In the genomic region with DNA sequence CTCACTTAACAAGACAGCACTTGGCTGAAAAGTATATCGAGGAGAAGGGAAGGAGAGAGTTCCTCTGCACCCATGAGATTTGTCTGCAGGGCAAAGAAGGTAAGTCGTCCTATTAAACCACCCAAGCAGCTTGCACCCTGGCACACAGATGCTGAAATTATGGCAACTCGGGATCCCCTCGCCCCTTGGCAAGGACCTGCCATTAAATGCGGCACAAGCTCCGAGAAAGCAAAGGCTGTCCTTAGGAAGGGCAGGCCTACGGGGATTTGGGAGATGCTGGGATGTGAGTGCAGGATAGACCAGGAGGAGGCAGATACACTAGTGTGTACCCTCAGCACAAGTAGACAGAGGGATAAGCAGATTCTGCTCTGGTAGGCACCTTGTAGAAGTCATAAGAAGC, we compare ENCODE assay signal across 31 cellular contexts.
"Had no signal": no experiment of that assay in that cellular context is flagged by ENCODE, and none has a peak within 500 bp of the region (broad histone marks: within the 10 kb centered on the region; RNA-seq: fewer than 3 reads in every experiment).

No MANE protein-coding gene starts in this region.

- H3K4me1 ChIP-seq: adrenal gland, body of pancreas, esophagus squamous epithelium had no signal

- H3K4me3 ChIP-seq: adrenal gland, body of pancreas, esophagus squamous epithelium had no signal

- DNase-seq: activated B cell treated with CpG ODN at 0.5 μM for 24 hours; activated CD4-positive, alpha-beta T cell treated with anti-CD3 and anti-CD28 coated beads for 48 hours; activated CD4-positive, alpha-beta T cell treated with anti-CD3 and anti-CD28 coated beads, Interleukin-2, amount 50 U/mL, for 1 hour; activated CD4-positive, alpha-beta T cell treated with anti-CD3 and anti-CD28 coated beads, Interleukin-2, amount 50 U/mL, for 48 hours; activated CD8-positive, alpha-beta memory T cell treated with anti-CD3 and anti-CD28 coated beads for 24 hours; activated CD8-positive, alpha-beta T cell treated with anti-CD3 and anti-CD28 coated beads for 36 hours; activated effector memory CD4-positive, alpha-beta T cell treated with Interleukin-2 at 50 U/mL for 16 hours; activated gamma-delta T cell treated with Interleukin-2 at 50 U/mL for 16 hours; activated naive CD4-positive, alpha-beta T cell treated with anti-CD3 and anti-CD28 coated beads, Interleukin-2, amount 50 U/mL, for 16 hours; activated naive CD4-positive, alpha-beta T cell treated with Interleukin-2 at 50 U/mL for 16 hours; activated T-cell treated with anti-CD3 and anti-CD28 coated beads, Interleukin-2, amount 50 U/mL, for 4 hours; adrenal gland; amygdala; aorta; body of pancreas; caudate nucleus; cortex of kidney; dermis blood vessel endothelial cell; effector CD8-positive, alpha-beta T cell; esophagus squamous epithelium; foreskin fibroblast; head of caudate nucleus; T-helper 1 cell; T-helper 17 cell; T1000; WERI-Rb-1 had no signal

- H3K4me1 Mint-ChIP-seq: activated B cell treated with CpG ODN at 0.5 μM for 24 hours; activated T-helper 17 cell treated with anti-CD3 and anti-CD28 coated beads, Interleukin-2, amount 50 U/mL, for 72 hours; T-helper 17 cell had no signal

- H3K27me3 ChIP-seq: adrenal gland, body of pancreas had no signal

- H3K4me3 Mint-ChIP-seq: activated B cell treated with CpG ODN at 0.5 μM for 24 hours; activated CD8-positive, alpha-beta T cell treated with anti-CD3 and anti-CD28 coated beads for 36 hours; activated naive CD8-positive, alpha-beta T cell; activated T-cell treated with anti-CD3 and anti-CD28 coated beads, Interleukin-2, amount 50 U/mL, for 4 hours; activated T-helper 17 cell treated with anti-CD3 and anti-CD28 coated beads, Interleukin-2, amount 50 U/mL, for 72 hours; T-helper 17 cell; T-helper 2 cell treated with Interferon-gamma antibody and Interleukin-4, amounts not matched to agents 5 μg/mL and 100 μg/mL, for 36 hours had no signal

- H3K9me3 ChIP-seq: adrenal gland, body of pancreas, esophagus squamous epithelium had no signal

- H3K36me3 ChIP-seq: adrenal gland, esophagus squamous epithelium, WERI-Rb-1 had no signal

- H3K27ac Mint-ChIP-seq: activated B cell treated with CpG ODN at 0.5 μM for 24 hours; activated CD8-positive, alpha-beta T cell treated with anti-CD3 and anti-CD28 coated beads for 36 hours; activated naive CD8-positive, alpha-beta T cell; activated T-helper 17 cell treated with anti-CD3 and anti-CD28 coated beads, Interleukin-2, amount 50 U/mL, for 72 hours; T-helper 17 cell; T-helper 2 cell treated with Interferon-gamma antibody and Interleukin-4, amounts not matched to agents 5 μg/mL and 100 μg/mL, for 36 hours had no signal

- H3K9me3 Mint-ChIP-seq: activated B cell treated with CpG ODN at 0.5 μM for 24 hours; activated CD8-positive, alpha-beta T cell treated with anti-CD3 and anti-CD28 coated beads for 36 hours; activated T-cell treated with anti-CD3 and anti-CD28 coated beads, Interleukin-2, amount 50 U/mL, for 4 hours; activated T-helper 17 cell treated with anti-CD3 and anti-CD28 coated beads, Interleukin-2, amount 50 U/mL, for 72 hours; T-helper 2 cell treated with Interferon-gamma antibody and Interleukin-4, amounts not matched to agents 5 μg/mL and 100 μg/mL, for 36 hours had no signal

- H3K27ac ChIP-seq: adrenal gland, body of pancreas, epithelial cell of prostate, esophagus squamous epithelium, WERI-Rb-1 had no signal

- ATAC-seq: activated CD4-positive, CD25-positive, alpha-beta regulatory T cell treated with anti-CD3 and anti-CD28 coated beads, Interleukin-2, amount 50 U/mL, for 24 hours; activated CD8-positive, alpha-beta T cell treated with anti-CD3 and anti-CD28 coated beads for 36 hours; activated T-cell treated with anti-CD3 and anti-CD28 coated beads, Interleukin-2, amount 50 U/mL, for 4 hours; activated T-helper 17 cell treated with anti-CD3 and anti-CD28 coated beads, Interleukin-2, amount 50 U/mL, for 72 hours; body of pancreas; T-helper 17 cell had no signal

- H3K27me3 Mint-ChIP-seq: activated naive CD8-positive, alpha-beta T cell had no signal
